In genomic region chr12:54214553-54215374, GRCh38 we compare ENCODE assay signal across 1 cellular context.
TF ChIP-seq lines count a peak whose summit lies in the region.

No MANE protein-coding gene starts in this region.

TF ChIP-seq in HepG2, 621 proteins besides CTCF, POLR2A, EP300 and RAD21 (continued from another document and continues in another):
- TF ChIP-seq UBTF (CRISPR knock-in tag; IDR thresholded peaks at IDR 0.05) (peak; percentile 46), ATF7-NPFF (CRISPR knock-in tag; IDR thresholded peaks at IDR 0.05; ENCODE audit: low read depth) (no peak), GATAD2A (CRISPR knock-in tag; IDR thresholded peaks at IDR 0.05) (peak; percentile 75), POGZ (CRISPR knock-in tag; IDR thresholded peaks at IDR 0.05) (0 out of 2 replicates have a peak, but pooled peaks have one; percentile 28), FOXK2 (IDR thresholded peaks at IDR 0.05) (no peak), NFIC (IDR thresholded peaks at IDR 0.05; ENCODE audit: low read length) (no peak), ATF7 (IDR thresholded peaks at IDR 0.05) (no peak), ATF7 (CRISPR knock-in tag; IDR thresholded peaks at IDR 0.05) (0 out of 2 replicates have a peak, but pooled peaks have one; percentile 51), KDM5B (CRISPR knock-in tag; IDR thresholded peaks at IDR 0.05; ENCODE audit: borderline replicate concordance) (peak; percentile 33; the same call in 1 of the 2 replicates), ZGPAT (CRISPR knock-in tag; IDR thresholded peaks at IDR 0.05) (peak; percentile 40; the same call in 1 of the 2 replicates), PAX8 (CRISPR knock-in tag; IDR thresholded peaks at IDR 0.05; ENCODE audit: borderline replicate concordance) (0 out of 2 replicates have a peak, but pooled peaks have one; percentile 28), NFE2L2 (IDR thresholded peaks at IDR 0.05; ENCODE audit: low read length) (no peak), ZBTB40 (IDR thresholded peaks at IDR 0.05) (no peak), ZBTB40 (CRISPR knock-in tag; IDR thresholded peaks at IDR 0.05) (no peak), ZNF792 (CRISPR knock-in tag; IDR thresholded peaks at IDR 0.05) (0 out of 2 replicates have a peak, but pooled peaks have one; percentile 31), FOSL2 (CRISPR knock-in tag; IDR thresholded peaks at IDR 0.05) (peak; percentile 40; the same call in 1 of the 2 replicates), MEF2D (CRISPR knock-in tag; IDR thresholded peaks at IDR 0.05) (0 out of 2 replicates have a peak, but pooled peaks have one; percentile 20), PRDM10 (CRISPR knock-in tag; IDR thresholded peaks at IDR 0.05; ENCODE audit: low read depth) (peak; percentile 54; the same call in 1 of the 2 replicates), MXI1 (IDR thresholded peaks at IDR 0.05; ENCODE audit: borderline replicate concordance, low read depth, low read length) (peak; percentile 23; the same call in 1 of the 3 replicates), ZNF292 (CRISPR knock-in tag; IDR thresholded peaks at IDR 0.05; ENCODE audit: borderline replicate concordance, low read depth) (no peak), RXRB (CRISPR knock-in tag; IDR thresholded peaks at IDR 0.05; ENCODE audit: borderline replicate concordance) (peak; percentile 27; the same call in 1 of the 2 replicates), RAD51 (IDR thresholded peaks at IDR 0.05; ENCODE audit: borderline replicate concordance) (no peak), HOMEZ (CRISPR knock-in tag; IDR thresholded peaks at IDR 0.05; ENCODE audit: low read depth) (0 out of 2 replicates have a peak, but pooled peaks have one; percentile 19), MAX (IDR thresholded peaks at IDR 0.05) (peak; percentile 33; the same call in 1 of the 2 replicates), YEATS2 (CRISPR knock-in tag; IDR thresholded peaks at IDR 0.05; ENCODE audit: borderline replicate concordance) (peak; percentile 79; the same call in 1 of the 2 replicates), ZNF691 (CRISPR knock-in tag; IDR thresholded peaks at IDR 0.05; ENCODE audit: borderline replicate concordance, low read depth) (peak; percentile 61; the same call in 1 of the 2 replicates), ZNF788 (CRISPR knock-in tag; IDR thresholded peaks at IDR 0.05; ENCODE audit: borderline replicate concordance) (0 out of 2 replicates have a peak, but pooled peaks have one; percentile 58), ZNF331 (CRISPR knock-in tag; IDR thresholded peaks at IDR 0.05) (peak; percentile 83), MIER2 (CRISPR knock-in tag; IDR thresholded peaks at IDR 0.05) (0 out of 2 replicates have a peak, but pooled peaks have one; percentile 26), EHMT2 (IDR thresholded peaks at IDR 0.05; ENCODE audit: borderline replicate concordance, low read depth, low read length) (no peak), STAG1 (CRISPR knock-in tag; IDR thresholded peaks at IDR 0.05) (peak; percentile 70), ZKSCAN8 (CRISPR knock-in tag; IDR thresholded peaks at IDR 0.05; ENCODE audit: borderline replicate concordance) (peak; percentile 30; the same call in 1 of the 2 replicates), PATZ1 (CRISPR knock-in tag; IDR thresholded peaks at IDR 0.05) (peak; percentile 38), REPIN1 (CRISPR knock-in tag; IDR thresholded peaks at IDR 0.05; ENCODE audit: borderline replicate concordance, low read depth) (peak; percentile 63; the same call in 1 of the 2 replicates), HOXA9 (CRISPR knock-in tag; IDR thresholded peaks at IDR 0.05; ENCODE audit: borderline replicate concordance) (no peak), PCBP1 (IDR thresholded peaks at IDR 0.05; ENCODE audit: borderline replicate concordance, low read depth, low read length) (no peak), PPARG (CRISPR knock-in tag; conservative IDR thresholded peaks at IDR 0.05) (no peak), FIP1L1 (IDR thresholded peaks at IDR 0.05; ENCODE audit: borderline replicate concordance, insufficient read depth, low read depth, low read length) (no peak)
